Comparison of ENCODE assay signal across 8 cellular contexts in the genomic region with DNA sequence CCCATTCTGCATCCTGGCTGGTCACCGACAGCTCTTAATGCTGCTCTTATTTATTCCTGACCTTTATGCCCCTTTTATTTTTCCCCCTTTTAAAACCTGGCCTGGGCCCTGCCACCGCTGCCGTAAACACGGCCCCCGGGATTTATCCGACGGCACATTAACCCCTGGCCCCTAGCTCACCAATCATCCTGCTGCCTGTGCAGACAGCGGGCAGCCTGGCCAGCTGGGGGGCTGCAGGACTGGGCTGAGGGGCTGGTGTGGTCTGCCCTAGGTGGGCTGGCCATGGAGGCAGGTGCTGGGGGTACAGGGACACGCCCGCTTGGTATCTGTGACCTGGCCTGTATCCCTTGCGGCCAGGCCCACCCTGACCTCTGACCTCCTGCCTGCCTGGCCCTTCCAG. TPM values are rescaled to one million over a fixed set of nuclear protein-coding genes. Genes with fewer than 3 reads are reported as not detected.
"Had no signal": no experiment of that assay in that cellular context is flagged by ENCODE, and none has a peak within 500 bp of the region (broad histone marks: within the 10 kb centered on the region; RNA-seq: fewer than 3 reads in every experiment).

No MANE protein-coding gene starts in this region.

- H3K4me3 ChIP-seq: GM23338, K562 had no signal

- DNase-seq: H9, HCEC 1CT, HFFc6 had no signal

- H3K4me2 ChIP-seq: GM23338 had no signal

- ATAC-seq: GM23338, HepG2, K562 had no signal

- H3K27ac ChIP-seq: HL-60 had no signal

- H2AFZ ChIP-seq: GM23338 had no signal

RNA-seq across cellular contexts. Expression of a gene that starts 21.4 kb away (rescaled TPM):
- total RNA-seq: HT1080, K562 had no signal
- polyA plus RNA-seq: K562 had no signal
